In genomic region chr2:68506170-68506569, GRCh38 we compare ENCODE assay signal across 27 cellular contexts. TPM values are rescaled to one million over a fixed set of nuclear protein-coding genes. Genes with fewer than 3 reads are reported as not detected.
A peak's percentile ranks its signal among the peaks of the same experiment; 100 is the strongest.
DNase-seq lines count a peak whose midpoint lies in the region; ATAC-seq and TF ChIP-seq lines count a peak whose summit lies in the region.
"Had no signal": no experiment of that assay in that cellular context is flagged by ENCODE, and none has a peak within 500 bp of the region (broad histone marks: within the 10 kb centered on the region; RNA-seq: fewer than 3 reads in every experiment).

No MANE protein-coding gene starts in this region.

- CTCF ChIA-PET in CD8-positive, alpha-beta memory T cell (lab: Charles Lee), result interaction anchor here (0.9 to 2.4 kb wide), 7 partner anchors 10 to 402 kb away, joined by 3 to 18 read pairs (median 5); no protein-coding TSS in a partner anchor

- peak overlapping the region; percentile 57 for H3K27ac ChIP-seq in CD4-positive, CD25-positive, alpha-beta regulatory T cell (ENCODE audit: insufficient read depth, low read length, poor library complexity, severe bottlenecking)
- no peak overlapping the region for H3K27ac ChIP-seq in CD8-positive, alpha-beta memory T cell (ENCODE audit: low read depth, low read length)
- H3K27ac ChIP-seq in gastrocnemius medialis, result no peak overlapping the region
- H3K27ac ChIP-seq: ascending aorta, C4-2B, cardiac muscle cell, coronary artery, epithelial cell of prostate, SJSA1, tibial nerve, VCaP had no signal

- POLR2A ChIA-PET in CD8-positive, alpha-beta memory T cell (lab: Charles Lee), result interaction anchor here (0.8 to 1.4 kb wide), 4 partner anchors 10 to 39 kb away, joined by 3 to 5 read pairs (median 4); partner anchors contain the start of genes APLF and FBXO48

- ATAC-seq in CD4-positive, CD25-positive, alpha-beta regulatory T cell (ENCODE audit: low read depth in 2 of 2), result peak; percentile 60 to 77
- ATAC-seq in central memory CD8-positive, alpha-beta T cell (replicated peaks; ENCODE audit: extremely low read depth, poor library complexity, severe bottlenecking), result peak; percentile 40
- no peak for ATAC-seq in gastrocnemius medialis
- ATAC-seq: activated CD4-positive, alpha-beta T cell treated with anti-CD3 and anti-CD28 coated beads for 36 hours; left cardiac atrium had no signal

- intact Hi-C loops in gastrocnemius medialis (cut with DNase I; ENCODE audit: low total_unique reads), result no loop called here
- intact Hi-C loops in activated T-helper 2 cell treated with anti-CD3 and anti-CD28 coated beads, Interferon-gamma antibody, Interleukin-2, Interleukin-4, amounts not matched to agents 10 μg/mL and 5 μg/mL and 100 μg/mL, durations not matched to agents 14 hours and 24 hours and 36 hours (cut with micrococcal nuclease), result no loop called here

- peak overlapping the region; percentile 0 to 77 (median 46) for H3K4me3 Mint-ChIP-seq in CD4-positive, CD25-positive, alpha-beta regulatory T cell
- H3K4me3 Mint-ChIP-seq in CD8-positive, alpha-beta memory T cell, result peak overlapping the region in 6 of 7 donors; percentile 30 to 73 (median 56)
- H3K4me3 Mint-ChIP-seq in T-helper 2 cell treated with Interferon-gamma antibody and Interleukin-4, amounts not matched to agents 5 μg/mL and 100 μg/mL, for 36 hours, result peak overlapping the region; percentile 28
- peak overlapping the region; percentile 6 for H3K4me3 Mint-ChIP-seq in central memory CD8-positive, alpha-beta T cell
- H3K4me3 Mint-ChIP-seq in activated T-helper 2 cell treated with anti-CD3 and anti-CD28 coated beads, Interferon-gamma antibody, Interleukin-2, Interleukin-4, amounts not matched to agents 10 μg/mL and 5 μg/mL and 100 μg/mL, durations not matched to agents 14 hours and 24 hours and 36 hours (ENCODE audit: low read depth), result no peak overlapping the region
- H3K4me3 Mint-ChIP-seq: activated CD4-positive, alpha-beta T cell treated with anti-CD3 and anti-CD28 coated beads for 36 hours; activated naive CD4-positive, alpha-beta T cell treated with anti-CD3 and anti-CD28 coated beads, Interleukin-2, amount 10 ng/mL, durations not matched to agents 7 days and 5 days; activated T-helper 1 cell treated with anti-CD3 and anti-CD28 coated beads, Interleukin-12 subunit alpha, Interleukin-12 subunit beta, Interleukin-2, Interleukin-4 antibody, amounts not matched to agents 30 ng/mL and 10 ng/mL and 1 ng/mL, durations not matched to agents 14 hours and 24 hours and 36 hours; H9; immature natural killer cell had no signal

- no peaks in the 10 kb centered on the region for H3K27me3 ChIP-seq in CD4-positive, CD25-positive, alpha-beta regulatory T cell (ENCODE audit: control insufficient read depth, insufficient read depth, low read length)
- H3K27me3 ChIP-seq in CD8-positive, alpha-beta memory T cell (ENCODE audit: insufficient read depth, low read length, poor library complexity, severe bottlenecking), result no peaks in the 10 kb centered on the region
- H3K27me3 ChIP-seq in gastrocnemius medialis, result no peaks in the 10 kb centered on the region
- H3K27me3 ChIP-seq: ascending aorta, cardiac muscle cell, SJSA1, tibial nerve had no signal

- no peak for TF ChIP-seq CTCF in gastrocnemius medialis (IDR thresholded peaks at IDR 0.05 in 4 of 5, conservative IDR thresholded peaks at IDR 0.05 in 1 of 5)

- H3K9me3 ChIP-seq in CD4-positive, CD25-positive, alpha-beta regulatory T cell (ENCODE audit: control insufficient read depth in 2 of 2, low read length in 2 of 2), result no peaks in the 10 kb centered on the region
- H3K9me3 ChIP-seq in CD8-positive, alpha-beta memory T cell (ENCODE audit: low read length), result no peaks in the 10 kb centered on the region
- H3K9me3 ChIP-seq in gastrocnemius medialis, result no peaks in the 10 kb centered on the region
- H3K9me3 ChIP-seq: ascending aorta, SJSA1, tibial nerve had no signal

- H3K36me3 Mint-ChIP-seq in CD4-positive, CD25-positive, alpha-beta regulatory T cell, result peaks cover 7% of the 10 kb centered on the region
- peaks cover 4 to 13% (median 5%) of the 10 kb centered on the region in 3 donors for H3K36me3 Mint-ChIP-seq in CD8-positive, alpha-beta memory T cell
- peaks cover 10% of the 10 kb centered on the region for H3K36me3 Mint-ChIP-seq in T-helper 2 cell treated with Interferon-gamma antibody and Interleukin-4, amounts not matched to agents 5 μg/mL and 100 μg/mL, for 36 hours (ENCODE audit: low read depth)
- H3K36me3 Mint-ChIP-seq in central memory CD8-positive, alpha-beta T cell (ENCODE audit: insufficient read depth), result no peaks in the 10 kb centered on the region
- H3K36me3 Mint-ChIP-seq in activated T-helper 2 cell treated with anti-CD3 and anti-CD28 coated beads, Interferon-gamma antibody, Interleukin-2, Interleukin-4, amounts not matched to agents 10 μg/mL and 5 μg/mL and 100 μg/mL, durations not matched to agents 14 hours and 24 hours and 36 hours (ENCODE audit: low read depth), result peaks cover 20% of the 10 kb centered on the region

- peaks cover 13 to 29% (median 20%) of the 10 kb centered on the region in 4 donors for H3K4me1 Mint-ChIP-seq in CD4-positive, CD25-positive, alpha-beta regulatory T cell
- peaks cover 21 to 25% (median 24%) of the 10 kb centered on the region in 3 donors for H3K4me1 Mint-ChIP-seq in CD8-positive, alpha-beta memory T cell
- H3K4me1 Mint-ChIP-seq in T-helper 2 cell treated with Interferon-gamma antibody and Interleukin-4, amounts not matched to agents 5 μg/mL and 100 μg/mL, for 36 hours (ENCODE audit: low read depth), result peaks cover 17% of the 10 kb centered on the region
- peaks cover 13% of the 10 kb centered on the region for H3K4me1 Mint-ChIP-seq in central memory CD8-positive, alpha-beta T cell
- peaks cover 10% of the 10 kb centered on the region for H3K4me1 Mint-ChIP-seq in activated T-helper 2 cell treated with anti-CD3 and anti-CD28 coated beads, Interferon-gamma antibody, Interleukin-2, Interleukin-4, amounts not matched to agents 10 μg/mL and 5 μg/mL and 100 μg/mL, durations not matched to agents 14 hours and 24 hours and 36 hours (ENCODE audit: low read depth)

- DNase-seq in CD4-positive, CD25-positive, alpha-beta regulatory T cell, result peak in 2 of 3 donors; percentile 24 to 46
- no peak for DNase-seq in CD8-positive, alpha-beta memory T cell
- no peak for DNase-seq in T-helper 2 cell treated with Interferon-gamma antibody and Interleukin-4, amounts not matched to agents 5 μg/mL and 100 μg/mL, for 36 hours (ENCODE audit: low spot score)
- DNase-seq in central memory CD8-positive, alpha-beta T cell (ENCODE audit: low spot score in 2 of 2), result no peak
- DNase-seq in GM03348 (ENCODE audit: low spot score) (no peak), gastrocnemius medialis (no peak)
- no peak for DNase-seq in activated T-helper 2 cell treated with anti-CD3 and anti-CD28 coated beads, Interferon-gamma antibody, Interleukin-2, Interleukin-4, amounts not matched to agents 10 μg/mL and 5 μg/mL and 100 μg/mL, durations not matched to agents 14 hours and 24 hours and 36 hours (ENCODE audit: low spot score)
- DNase-seq: activated CD4-positive, alpha-beta T cell treated with anti-CD3 and anti-CD28 coated beads for 36 hours; activated naive CD4-positive, alpha-beta T cell treated with anti-CD3 and anti-CD28 coated beads, Interleukin-2, amount 10 ng/mL, durations not matched to agents 7 days and 5 days; effector CD8-positive, alpha-beta T cell; H9; immature natural killer cell; left cardiac atrium; NCI-H1092 treated with DMSO at 0.1 percent for 48 hours; NCI-H187; NCI-H510A; stimulated activated CD4-positive, alpha-beta T cell treated with anti-CD3 and anti-CD28 coated beads, Interleukin-4, amount 100 ng/mL, for 24 hours; T-helper 1 cell had no signal

- no peaks in the 10 kb centered on the region for H3K27me3 Mint-ChIP-seq in CD4-positive, CD25-positive, alpha-beta regulatory T cell
- no peaks in the 10 kb centered on the region for H3K27me3 Mint-ChIP-seq in CD8-positive, alpha-beta memory T cell
- peaks cover 5% of the 10 kb centered on the region for H3K27me3 Mint-ChIP-seq in T-helper 2 cell treated with Interferon-gamma antibody and Interleukin-4, amounts not matched to agents 5 μg/mL and 100 μg/mL, for 36 hours (ENCODE audit: low read depth)
- H3K27me3 Mint-ChIP-seq in central memory CD8-positive, alpha-beta T cell, result no peaks in the 10 kb centered on the region
- H3K27me3 Mint-ChIP-seq in activated T-helper 2 cell treated with anti-CD3 and anti-CD28 coated beads, Interferon-gamma antibody, Interleukin-2, Interleukin-4, amounts not matched to agents 10 μg/mL and 5 μg/mL and 100 μg/mL, durations not matched to agents 14 hours and 24 hours and 36 hours (ENCODE audit: low read depth), result peaks cover under 1% of the 10 kb centered on the region
- H3K27me3 Mint-ChIP-seq: activated CD4-positive, alpha-beta T cell treated with anti-CD3 and anti-CD28 coated beads for 36 hours; activated naive CD4-positive, alpha-beta T cell treated with anti-CD3 and anti-CD28 coated beads, Interleukin-2, amount 10 ng/mL, durations not matched to agents 7 days and 5 days had no signal

- in situ Hi-C loops in gastrocnemius medialis (cut with MboI; ENCODE audit: low sequenced_read_pairs in 4 of 4), result no loop called here

- peak overlapping the region; percentile 78 for H3K4me3 ChIP-seq in CD4-positive, CD25-positive, alpha-beta regulatory T cell (ENCODE audit: low read depth, low read length)
- no peak overlapping the region for H3K4me3 ChIP-seq in CD8-positive, alpha-beta memory T cell (ENCODE audit: low read length)
- no peak overlapping the region for H3K4me3 ChIP-seq in gastrocnemius medialis
- H3K4me3 ChIP-seq: ascending aorta, cardiac muscle cell, coronary artery, SJSA1, tibial nerve had no signal

- peaks cover 24% of the 10 kb centered on the region for H3K4me1 ChIP-seq in CD4-positive, CD25-positive, alpha-beta regulatory T cell (ENCODE audit: control insufficient read depth, insufficient read depth, low read length, poor library complexity, severe bottlenecking)
- H3K4me1 ChIP-seq in CD8-positive, alpha-beta memory T cell (ENCODE audit: insufficient read depth, low read length), result peaks cover 14% of the 10 kb centered on the region
- no peaks in the 10 kb centered on the region for H3K4me1 ChIP-seq in gastrocnemius medialis
- H3K4me1 ChIP-seq: ascending aorta, SJSA1, tibial nerve had no signal

- no peak for TF ChIP-seq POLR2A in gastrocnemius medialis (IDR thresholded peaks at IDR 0.05)

- peaks cover 0 to 6% (median 0%) of the 10 kb centered on the region in 7 donors for H3K9me3 Mint-ChIP-seq in CD4-positive, CD25-positive, alpha-beta regulatory T cell
- H3K9me3 Mint-ChIP-seq in CD8-positive, alpha-beta memory T cell, result peaks cover 0 to 4% (median 0%) of the 10 kb centered on the region in 5 donors
- H3K9me3 Mint-ChIP-seq in T-helper 2 cell treated with Interferon-gamma antibody and Interleukin-4, amounts not matched to agents 5 μg/mL and 100 μg/mL, for 36 hours, result peaks cover 6% of the 10 kb centered on the region
- no peaks in the 10 kb centered on the region for H3K9me3 Mint-ChIP-seq in central memory CD8-positive, alpha-beta T cell
- peaks cover 12% of the 10 kb centered on the region for H3K9me3 Mint-ChIP-seq in activated T-helper 2 cell treated with anti-CD3 and anti-CD28 coated beads, Interferon-gamma antibody, Interleukin-2, Interleukin-4, amounts not matched to agents 10 μg/mL and 5 μg/mL and 100 μg/mL, durations not matched to agents 14 hours and 24 hours and 36 hours
- H3K9me3 Mint-ChIP-seq: activated naive CD4-positive, alpha-beta T cell treated with anti-CD3 and anti-CD28 coated beads, Interleukin-2, amount 10 ng/mL, durations not matched to agents 7 days and 5 days had no signal

- H3K36me3 ChIP-seq in CD4-positive, CD25-positive, alpha-beta regulatory T cell (ENCODE audit: control insufficient read depth, insufficient read depth, low read length), result no peaks in the 10 kb centered on the region
- H3K36me3 ChIP-seq in CD8-positive, alpha-beta memory T cell (ENCODE audit: insufficient read depth, low read length), result no peaks in the 10 kb centered on the region
- H3K36me3 ChIP-seq in gastrocnemius medialis, result peaks cover 2 to 8% of the 10 kb centered on the region in 2 donors
- H3K36me3 ChIP-seq: cardiac muscle cell, SJSA1 had no signal

- peak overlapping the region; percentile 70 to 96 (median 78) for H3K27ac Mint-ChIP-seq in CD4-positive, CD25-positive, alpha-beta regulatory T cell
- peak overlapping the region; percentile 1 to 90 (median 72) for H3K27ac Mint-ChIP-seq in CD8-positive, alpha-beta memory T cell
- no peak overlapping the region for H3K27ac Mint-ChIP-seq in T-helper 2 cell treated with Interferon-gamma antibody and Interleukin-4, amounts not matched to agents 5 μg/mL and 100 μg/mL, for 36 hours
- peak overlapping the region; percentile 4 for H3K27ac Mint-ChIP-seq in central memory CD8-positive, alpha-beta T cell (ENCODE audit: low read depth)
- no peak overlapping the region for H3K27ac Mint-ChIP-seq in activated T-helper 2 cell treated with anti-CD3 and anti-CD28 coated beads, Interferon-gamma antibody, Interleukin-2, Interleukin-4, amounts not matched to agents 10 μg/mL and 5 μg/mL and 100 μg/mL, durations not matched to agents 14 hours and 24 hours and 36 hours
- H3K27ac Mint-ChIP-seq: activated CD4-positive, alpha-beta T cell treated with anti-CD3 and anti-CD28 coated beads for 36 hours; activated naive CD4-positive, alpha-beta T cell treated with anti-CD3 and anti-CD28 coated beads, Interleukin-2, amount 10 ng/mL, durations not matched to agents 7 days and 5 days; activated T-helper 1 cell treated with anti-CD3 and anti-CD28 coated beads, Interleukin-12 subunit alpha, Interleukin-12 subunit beta, Interleukin-2, Interleukin-4 antibody, amounts not matched to agents 30 ng/mL and 10 ng/mL and 1 ng/mL, durations not matched to agents 14 hours and 24 hours and 36 hours; H9; immature natural killer cell had no signal

RNA-seq across cellular contexts. Expression of gene APLF, which starts 38.8 kb away (rescaled TPM):
- total RNA-seq in CD4-positive, CD25-positive, alpha-beta regulatory T cell, result 3.9 TPM
- polyA plus RNA-seq in CD4-positive, CD25-positive, alpha-beta regulatory T cell, result 1 to 10 TPM; 1.5 to 2.9 (median 2.1) TPM
- 1 to 10 TPM; 3.6 to 4.0 TPM for total RNA-seq in CD8-positive, alpha-beta memory T cell
- polyA plus RNA-seq in CD8-positive, alpha-beta memory T cell, result 1.9 TPM
- total RNA-seq in gastrocnemius medialis, result 1 to 10 TPM; 2.3 to 4.8 (median 3.5) TPM
- 3.8 TPM in 2 replicates for total RNA-seq in activated T-helper 2 cell treated with anti-CD3 and anti-CD28 coated beads, Interferon-gamma antibody, Interleukin-2, Interleukin-4, amounts not matched to agents 10 μg/mL and 5 μg/mL and 100 μg/mL, durations not matched to agents 14 hours and 24 hours and 36 hours

RNA-seq across cellular contexts. Expression of gene FBXO48, which starts 39.1 kb away (rescaled TPM):
- total RNA-seq in CD4-positive, CD25-positive, alpha-beta regulatory T cell, result 2.7 TPM
- polyA plus RNA-seq in CD4-positive, CD25-positive, alpha-beta regulatory T cell, result 1 to 10 TPM in 2 of 4 donors, under 1 TPM in 2; 0.59 to 1.3 (median 0.82) TPM
- total RNA-seq in CD8-positive, alpha-beta memory T cell, result 1 to 10 TPM; 1.5 to 1.6 TPM
- 0.79 TPM for polyA plus RNA-seq in CD8-positive, alpha-beta memory T cell
- 1 to 10 TPM; 1.1 to 1.9 (median 1.5) TPM for total RNA-seq in gastrocnemius medialis
- total RNA-seq in activated T-helper 2 cell treated with anti-CD3 and anti-CD28 coated beads, Interferon-gamma antibody, Interleukin-2, Interleukin-4, amounts not matched to agents 10 μg/mL and 5 μg/mL and 100 μg/mL, durations not matched to agents 14 hours and 24 hours and 36 hours, result 1.3 TPM in 2 replicates

Comparison
In these comparisons a context has a peak if more than half of its experiments do, and no peak if none do; other contexts are left out.
1. ATAC-seq: peak in CD4-positive, CD25-positive, alpha-beta regulatory T cell (2 of 2) and central memory CD8-positive, alpha-beta T cell (single experiment); none in gastrocnemius medialis (0 of 2).
2. DNase-seq: peak in CD4-positive, CD25-positive, alpha-beta regulatory T cell (2 of 3); none in CD8-positive, alpha-beta memory T cell (0 of 5), T-helper 2 cell treated with Interferon-gamma antibody and Interleukin-4, amounts not matched to agents 5 μg/mL and 100 μg/mL, for 36 hours (single experiment), central memory CD8-positive, alpha-beta T cell (0 of 2), GM03348 (single experiment), gastrocnemius medialis (0 of 2) and activated T-helper 2 cell treated with anti-CD3 and anti-CD28 coated beads, Interferon-gamma antibody, Interleukin-2, Interleukin-4, amounts not matched to agents 10 μg/mL and 5 μg/mL and 100 μg/mL, durations not matched to agents 14 hours and 24 hours and 36 hours (single experiment).
3. H3K27ac Mint-ChIP-seq: peak in CD4-positive, CD25-positive, alpha-beta regulatory T cell (3 of 3), CD8-positive, alpha-beta memory T cell (8 of 8) and central memory CD8-positive, alpha-beta T cell (single experiment); none in T-helper 2 cell treated with Interferon-gamma antibody and Interleukin-4, amounts not matched to agents 5 μg/mL and 100 μg/mL, for 36 hours (single experiment) and activated T-helper 2 cell treated with anti-CD3 and anti-CD28 coated beads, Interferon-gamma antibody, Interleukin-2, Interleukin-4, amounts not matched to agents 10 μg/mL and 5 μg/mL and 100 μg/mL, durations not matched to agents 14 hours and 24 hours and 36 hours (single experiment).